Comparison of ENCODE assay signal across 9 cellular contexts in genomic region chr13:29924482-29924884, GRCh38.
DNase-seq lines count a peak whose midpoint lies in the region; ATAC-seq and TF ChIP-seq lines count a peak whose summit lies in the region.
"Had no signal": no experiment of that assay in that cellular context is flagged by ENCODE, and none has a peak within 500 bp of the region (broad histone marks: within the 10 kb centered on the region; RNA-seq: fewer than 3 reads in every experiment).

No MANE protein-coding gene starts in this region.

- WGBS in right cardiac atrium, result 86% methylated on average over 6 of the region's 6 CpGs
- 83% methylated on average over 1 of the region's 6 CpGs for WGBS in suprapubic skin

- TF ChIP-seq POLR2A in suprapubic skin (IDR thresholded peaks at IDR 0.05), result no peak

- H3K27me3 ChIP-seq in SJCRH30 (no peaks in the 10 kb centered on the region), right cardiac atrium (ENCODE audit: control insufficient read depth, insufficient read depth) (no peaks in the 10 kb centered on the region), suprapubic skin (no peaks in the 10 kb centered on the region)

- H3K9me3 ChIP-seq in SJCRH30 (replicated peaks) (no peaks in the 10 kb centered on the region), right cardiac atrium (ENCODE audit: control insufficient read depth, low read length) (no peaks in the 10 kb centered on the region), suprapubic skin (no peaks in the 10 kb centered on the region)

- DNase-seq in HS-5 (ENCODE audit: low read depth) (peak; percentile 40), SJCRH30 (peak; percentile 34), right cardiac atrium (no peak), suprapubic skin (ENCODE audit: low spot score in 2 of 2) (no peak), activated gamma-delta T cell (lab: John Stamatoyannopoulos, UW) (no peak)
- DNase-seq in activated CD8-positive, alpha-beta memory T cell treated with anti-CD3 and anti-CD28 coated beads, Interleukin-2, amount 50 U/mL, for 48 hours, result no peak
- DNase-seq: cerebellar nuclear complex had no signal

- intact Hi-C loops in right cardiac atrium (cut with DNase I), result loop anchor here in 1 of 4 donors (10.0 kb wide), 1 partner anchor 190 kb away; no protein-coding TSS in a partner anchor

- ATAC-seq in right cardiac atrium (no peak), HG03045 (IDR thresholded peaks at IDR 0.05; ENCODE audit: unreplicated experiment) (no peak), GM21723 (IDR thresholded peaks at IDR 0.05; ENCODE audit: unreplicated experiment) (no peak)

- no peak for TF ChIP-seq CTCF in suprapubic skin (IDR thresholded peaks at IDR 0.05)

- peak overlapping the region; percentile 69 for H3K27ac ChIP-seq in SJCRH30
- peak overlapping the region; percentile 4 for H3K27ac ChIP-seq in right cardiac atrium (ENCODE audit: low read length)
- peak overlapping the region; percentile 87 for H3K27ac ChIP-seq in suprapubic skin

- no peaks in the 10 kb centered on the region for H3K36me3 ChIP-seq in SJCRH30
- no peaks in the 10 kb centered on the region for H3K36me3 ChIP-seq in suprapubic skin

- H3K4me1 ChIP-seq in SJCRH30 (peaks cover 62% of the 10 kb centered on the region), right cardiac atrium (ENCODE audit: control insufficient read depth, insufficient read depth, low read length) (peaks cover 8% of the 10 kb centered on the region), suprapubic skin (peaks cover 58% of the 10 kb centered on the region)

- no peak for TF ChIP-seq EP300 in suprapubic skin (IDR thresholded peaks at IDR 0.05)

- H3K4me3 ChIP-seq in SJCRH30 (no peak overlapping the region), right cardiac atrium (ENCODE audit: low read length) (no peak overlapping the region), suprapubic skin (no peak overlapping the region)

Comparison
In these comparisons a context has a peak if more than half of its experiments do, and no peak if none do; other contexts are left out.
1. DNase-seq: peak in HS-5 (single experiment) and SJCRH30 (2 of 2); none in right cardiac atrium (0 of 3), suprapubic skin (0 of 2), activated gamma-delta T cell (single experiment) and activated CD8-positive, alpha-beta memory T cell treated with anti-CD3 and anti-CD28 coated beads, Interleukin-2, amount 50 U/mL, for 48 hours (single experiment).
2. H3K27ac ChIP-seq: peak in every context shown above with its lines; median percentile 87 in suprapubic skin; 69 in SJCRH30; 4 in right cardiac atrium.